In genomic region chr2:9097871-9098270, GRCh38 we compare ENCODE assay signal across 1 cellular context.
TF ChIP-seq lines count a peak whose summit lies in the region.

No MANE protein-coding gene starts in this region.

TF ChIP-seq in GM12878, 131 proteins besides CTCF, POLR2A, EP300 and RAD21 (continued from another document):
- TF ChIP-seq CUX1 (IDR thresholded peaks at IDR 0.05; ENCODE audit: insufficient replicate concordance, low read depth, low read length) = no peak
- TF ChIP-seq ZBTB33 (IDR thresholded peaks at IDR 0.05) = no peak
- no peak for TF ChIP-seq SREBF1 (IDR thresholded peaks at IDR 0.05; ENCODE audit: low read length)
- no peak for TF ChIP-seq KLF5 (IDR thresholded peaks at IDR 0.05; ENCODE audit: partially characterized antibody)
- no peak for TF ChIP-seq ETV6 (conservative IDR thresholded peaks at IDR 0.05 in 1 of 2, IDR thresholded peaks at IDR 0.05 in 1 of 2; ENCODE audit: borderline replicate concordance in 1 of 2, low read depth in 1 of 2)
- TF ChIP-seq ZNF217 (IDR thresholded peaks at IDR 0.05) = no peak
- TF ChIP-seq IKZF2 (IDR thresholded peaks at IDR 0.05) = no peak
